In genomic region chr7:150964593-150965111, GRCh38 we compare ENCODE assay signal across 12 cellular contexts. TPM values are rescaled to one million over a fixed set of nuclear protein-coding genes. Genes with fewer than 3 reads are reported as not detected.
DNase-seq lines count a peak whose midpoint lies in the region; ATAC-seq and TF ChIP-seq lines count a peak whose summit lies in the region.
"Had no signal": no experiment of that assay in that cellular context is flagged by ENCODE, and none has a peak within 500 bp of the region (broad histone marks: within the 10 kb centered on the region; RNA-seq: fewer than 3 reads in every experiment).

No MANE protein-coding gene starts in this region.

- H3K23ac ChIP-seq in mesendoderm (ENCODE audit: low read length): no peak overlapping the region

- H3K36me3 Mint-ChIP-seq in brain: peaks cover 12% of the 10 kb centered on the region
- no peaks in the 10 kb centered on the region for H3K36me3 Mint-ChIP-seq in activated CD4-positive, alpha-beta memory T cell treated with anti-CD3 and anti-CD28 coated beads for 36 hours

- no peak overlapping the region for H3K27ac ChIP-seq in mesendoderm (ENCODE audit: low read depth, low read length)

- H3K4ac ChIP-seq in mesendoderm (ENCODE audit: low read depth, low read length): no peak overlapping the region

- WGBS in mesendoderm (ENCODE audit: extremely low coverage, insufficient coverage, low lambda C conversion rate): no CpG with 5 or more reads among the region's 16 CpGs

- H2BK15ac ChIP-seq in mesendoderm (replicated peaks; ENCODE audit: low read depth): no peak overlapping the region

- no peak for ATAC-seq in HG02885 (IDR thresholded peaks at IDR 0.05; ENCODE audit: poor library complexity, unreplicated experiment)

- H3K36me3 ChIP-seq in mesendoderm (ENCODE audit: control insufficient read depth, insufficient read depth, low read length): no peaks in the 10 kb centered on the region

- H3K4me3 Mint-ChIP-seq in brain: no peak overlapping the region
- no peak overlapping the region for H3K4me3 Mint-ChIP-seq in activated CD4-positive, alpha-beta memory T cell treated with anti-CD3 and anti-CD28 coated beads for 36 hours

- H3K56ac ChIP-seq in mesendoderm (ENCODE audit: low read length): no peak overlapping the region

- no peak overlapping the region for H3K4me3 ChIP-seq in mesendoderm (ENCODE audit: low read length)

- no peak overlapping the region for H3K9ac ChIP-seq in mesendoderm (ENCODE audit: low read length)

- no peaks in the 10 kb centered on the region for H3K27me3 Mint-ChIP-seq in brain
- H3K27me3 Mint-ChIP-seq in activated CD4-positive, alpha-beta memory T cell treated with anti-CD3 and anti-CD28 coated beads for 36 hours: peaks cover 9% of the 10 kb centered on the region

- no peak overlapping the region for H3K4me2 ChIP-seq in mesendoderm (ENCODE audit: low read length)

- DNase-seq in ELF-1 (ENCODE audit: low read depth, low spot score) (peak; percentile 81), NCI-H2029 treated with DMSO at 0.1 percent for 48 hours (lab: John Stamatoyannopoulos, UW) (peak; percentile 31), mesendoderm (peak; percentile 62), DMS79 treated with DMSO at 0.1 percent for 48 hours (lab: John Stamatoyannopoulos, UW) (no peak), superior temporal gyrus (ENCODE audit: extremely low spot score) (no peak)
- DNase-seq in activated CD4-positive, alpha-beta memory T cell treated with anti-CD3 and anti-CD28 coated beads for 36 hours: no peak
- DNase-seq: Caco-2; NCI-H446 treated with DMSO at 0.1 percent for 48 hours; occipital lobe; stimulated activated CD4-positive, alpha-beta T cell treated with anti-CD3 and anti-CD28 coated beads, Interleukin-4, amount 100 ng/mL, for 4 hours had no signal

- no peak overlapping the region for H4K5ac ChIP-seq in mesendoderm (ENCODE audit: low read length)

- TF ChIP-seq CTCF in brain (conservative IDR thresholded peaks at IDR 0.05): peak in 1 of 2 experiments; percentile 29

- no peak overlapping the region for H2BK120ac ChIP-seq in mesendoderm (ENCODE audit: low read depth, low read length)

- CTCF ChIA-PET in activated CD4-positive, alpha-beta memory T cell treated with anti-CD3 and anti-CD28 coated beads for 36 hours (lab: Charles Lee): interaction anchor here (1.2 to 10.7 kb wide), 3 partner anchors 20 to 46 kb away, joined by 3 to 108 read pairs (median 4); no protein-coding TSS in a partner anchor

- peaks cover 0 to 3% (median 0%) of the 10 kb centered on the region in 5 experiments for H3K9me3 Mint-ChIP-seq in brain
- no peaks in the 10 kb centered on the region for H3K9me3 Mint-ChIP-seq in activated CD4-positive, alpha-beta memory T cell treated with anti-CD3 and anti-CD28 coated beads for 36 hours

- H3K18ac ChIP-seq in mesendoderm (ENCODE audit: low read length): no peak overlapping the region

- H3K4me1 Mint-ChIP-seq in brain: peaks cover 75% of the 10 kb centered on the region
- H3K4me1 Mint-ChIP-seq in activated CD4-positive, alpha-beta memory T cell treated with anti-CD3 and anti-CD28 coated beads for 36 hours (ENCODE audit: low read depth): peaks cover 5% of the 10 kb centered on the region

- H2BK5ac ChIP-seq in mesendoderm (ENCODE audit: low read length): no peak overlapping the region

- no peak overlapping the region for H4K8ac ChIP-seq in mesendoderm (ENCODE audit: low read depth, low read length)

- H2AK5ac ChIP-seq in mesendoderm (ENCODE audit: low read length): no peak overlapping the region

- peak overlapping the region in 4 of 5 experiments; percentile 7 to 80 (median 65) for H3K27ac Mint-ChIP-seq in brain
- H3K27ac Mint-ChIP-seq in activated CD4-positive, alpha-beta memory T cell treated with anti-CD3 and anti-CD28 coated beads for 36 hours: no peak overlapping the region

- H3K4me1 ChIP-seq in mesendoderm (ENCODE audit: control insufficient read depth, low read depth, low read length): no peaks in the 10 kb centered on the region
- H3K4me1 ChIP-seq: Caco-2 had no signal

- POLR2A ChIA-PET in activated CD4-positive, alpha-beta memory T cell treated with anti-CD3 and anti-CD28 coated beads for 36 hours (lab: Charles Lee): no interaction called here

- intact Hi-C loops in activated CD4-positive, alpha-beta memory T cell treated with anti-CD3 and anti-CD28 coated beads for 36 hours (cut with micrococcal nuclease): loop anchor here (5.0 kb wide), 1 partner anchor 148 kb away; no protein-coding TSS in a partner anchor

- H3K79me1 ChIP-seq in mesendoderm (ENCODE audit: low read length): no peaks in the 10 kb centered on the region

- no peaks in the 10 kb centered on the region for H3K27me3 ChIP-seq in mesendoderm (ENCODE audit: insufficient read depth, low read length, poor library complexity)

- no peaks in the 10 kb centered on the region for H3K79me2 ChIP-seq in mesendoderm (ENCODE audit: control insufficient read depth, insufficient read depth, low read length)

RNA-seq across cellular contexts. Expression of gene KCNH2, which starts 13.5 kb away (rescaled TPM):
- polyA plus RNA-seq in brain (ENCODE audit: insufficient read depth, low read depth, low replicate concordance): 49.2 TPM
- 0.93 TPM for polyA plus RNA-seq in mesendoderm (2013, experiment 1 of 2)
- 0.73 TPM for polyA plus RNA-seq in mesendoderm (2013, experiment 2 of 2)
- total RNA-seq in activated CD4-positive, alpha-beta memory T cell treated with anti-CD3 and anti-CD28 coated beads for 36 hours: under 1 TPM; 0.34 to 0.45 TPM

RNA-seq across cellular contexts. Expression of gene NOS3, which starts 26.2 kb away (rescaled TPM):
- polyA plus RNA-seq in brain (ENCODE audit: insufficient read depth, low read depth, low replicate concordance): 4.2 TPM
- polyA plus RNA-seq in mesendoderm (2013, experiment 1 of 2): 2.6 TPM
- polyA plus RNA-seq in mesendoderm (2013, experiment 2 of 2): 2.6 TPM
- total RNA-seq in activated CD4-positive, alpha-beta memory T cell treated with anti-CD3 and anti-CD28 coated beads for 36 hours: 10 to 100 TPM; 10.4 to 13.2 TPM

RNA-seq across cellular contexts. Expression of gene ATG9B, which starts 59.6 kb away (rescaled TPM):
- polyA plus RNA-seq in brain (ENCODE audit: insufficient read depth, low read depth, low replicate concordance): 0.24 TPM
- polyA plus RNA-seq in mesendoderm (2013, experiment 1 of 2): 1.1 TPM
- polyA plus RNA-seq in mesendoderm (2013, experiment 2 of 2): 0.53 TPM
- 1 to 10 TPM; 3.5 to 4.6 TPM for total RNA-seq in activated CD4-positive, alpha-beta memory T cell treated with anti-CD3 and anti-CD28 coated beads for 36 hours

Comparison
In these comparisons a context has a peak if more than half of its experiments do, and no peak if none do; other contexts are left out.
1. DNase-seq: peak in ELF-1 (single experiment), NCI-H2029 treated with DMSO at 0.1 percent for 48 hours (single experiment) and mesendoderm (single experiment); none in DMS79 treated with DMSO at 0.1 percent for 48 hours (single experiment), superior temporal gyrus (single experiment) and activated CD4-positive, alpha-beta memory T cell treated with anti-CD3 and anti-CD28 coated beads for 36 hours (single experiment).